In the genomic region with DNA sequence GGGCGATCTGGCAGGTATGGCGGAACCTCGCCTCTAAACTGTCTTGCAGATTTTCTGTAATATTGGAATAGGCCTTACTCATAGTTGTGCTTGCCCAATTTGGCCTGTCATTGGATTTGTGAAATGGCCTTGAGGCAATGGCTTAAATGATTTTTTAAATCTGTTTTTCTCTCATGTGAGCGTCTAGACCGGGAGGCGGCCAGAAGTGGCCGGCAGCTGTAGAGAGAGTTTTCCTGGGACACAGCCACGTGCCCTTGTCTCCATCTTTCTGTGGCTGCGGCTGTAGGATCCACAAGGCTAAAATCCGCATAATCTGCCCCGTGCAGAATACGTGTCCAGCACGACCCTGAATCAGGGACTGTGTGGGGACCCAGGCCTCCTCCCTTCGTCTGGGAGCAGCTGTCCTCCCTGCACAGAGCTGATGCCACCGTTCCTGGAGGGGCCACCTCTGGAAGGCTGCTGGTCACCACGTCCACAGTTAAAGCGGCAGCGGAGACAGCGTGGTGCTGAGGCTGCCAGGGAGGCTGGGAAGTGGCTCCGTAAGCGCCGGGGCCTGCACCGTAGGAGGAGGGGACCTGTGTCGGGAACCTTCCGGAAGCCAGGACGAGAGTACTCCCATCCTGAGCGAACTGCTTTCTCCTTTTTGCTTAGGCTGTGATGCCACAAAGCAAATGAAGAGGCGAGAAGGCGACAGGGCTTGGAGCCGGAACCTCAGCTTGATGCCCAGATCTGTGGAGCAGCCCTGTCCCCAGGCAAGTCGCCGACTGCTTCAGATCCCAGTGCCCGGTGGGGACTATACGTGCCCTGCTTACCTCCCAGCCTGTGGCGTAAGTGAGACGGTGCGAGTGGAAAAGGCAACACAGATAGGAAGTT, we compare ENCODE assay signal across 1 cellular context.
TF ChIP-seq lines count a peak whose summit lies in the region.

No MANE protein-coding gene starts in this region.

TF ChIP-seq in K562, 482 proteins besides CTCF, POLR2A, EP300 and RAD21 (continued from another document):
- TF ChIP-seq MEIS2 (IDR thresholded peaks at IDR 0.05; ENCODE audit: partially characterized antibody) (no peak), SP2 (IDR thresholded peaks at IDR 0.05; ENCODE audit: extremely low read depth, low read depth, low read length, poor library complexity, severe bottlenecking) (no peak), POLR2G (IDR thresholded peaks at IDR 0.05; ENCODE audit: low read depth, low read length) (0 out of 2 replicates have a peak, but pooled peaks have one; percentile 24), ZNF253 (CRISPR knock-in tag; conservative IDR thresholded peaks at IDR 0.05) (no peak), CEBPG (CRISPR knock-in tag; IDR thresholded peaks at IDR 0.05) (no peak), CEBPG (tag; conservative IDR thresholded peaks at IDR 0.05 in 1 of 2, IDR thresholded peaks at IDR 0.05 in 1 of 2) (no peak), ZNF695 (CRISPR knock-in tag; IDR thresholded peaks at IDR 0.05) (no peak)
- TF ChIP-seq, protein P1, sequence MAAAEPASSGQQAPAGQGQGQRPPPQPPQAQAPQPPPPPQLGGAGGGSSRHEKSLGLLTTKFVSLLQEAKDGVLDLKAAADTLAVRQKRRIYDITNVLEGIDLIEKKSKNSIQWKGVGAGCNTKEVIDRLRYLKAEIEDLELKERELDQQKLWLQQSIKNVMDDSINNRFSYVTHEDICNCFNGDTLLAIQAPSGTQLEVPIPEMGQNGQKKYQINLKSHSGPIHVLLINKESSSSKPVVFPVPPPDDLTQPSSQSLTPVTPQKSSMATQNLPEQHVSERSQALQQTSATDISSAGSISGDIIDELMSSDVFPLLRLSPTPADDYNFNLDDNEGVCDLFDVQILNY (CRISPR knock-in tag; IDR thresholded peaks at IDR 0.05) = 0 out of 2 replicates have a peak, but pooled peaks have one; percentile 29
- TF ChIP-seq, protein P2, sequence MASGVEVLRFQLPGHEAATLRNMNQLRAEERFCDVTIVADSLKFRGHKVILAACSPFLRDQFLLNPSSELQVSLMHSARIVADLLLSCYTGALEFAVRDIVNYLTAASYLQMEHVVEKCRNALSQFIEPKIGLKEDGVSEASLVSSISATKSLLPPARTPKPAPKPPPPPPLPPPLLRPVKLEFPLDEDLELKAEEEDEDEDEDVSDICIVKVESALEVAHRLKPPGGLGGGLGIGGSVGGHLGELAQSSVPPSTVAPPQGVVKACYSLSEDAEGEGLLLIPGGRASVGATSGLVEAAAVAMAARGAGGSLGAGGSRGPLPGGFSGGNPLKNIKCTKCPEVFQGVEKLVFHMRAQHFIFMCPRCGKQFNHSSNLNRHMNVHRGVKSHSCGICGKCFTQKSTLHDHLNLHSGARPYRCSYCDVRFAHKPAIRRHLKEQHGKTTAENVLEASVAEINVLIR (CRISPR knock-in tag; IDR thresholded peaks at IDR 0.05) = no peak
- TF ChIP-seq, protein P3, sequence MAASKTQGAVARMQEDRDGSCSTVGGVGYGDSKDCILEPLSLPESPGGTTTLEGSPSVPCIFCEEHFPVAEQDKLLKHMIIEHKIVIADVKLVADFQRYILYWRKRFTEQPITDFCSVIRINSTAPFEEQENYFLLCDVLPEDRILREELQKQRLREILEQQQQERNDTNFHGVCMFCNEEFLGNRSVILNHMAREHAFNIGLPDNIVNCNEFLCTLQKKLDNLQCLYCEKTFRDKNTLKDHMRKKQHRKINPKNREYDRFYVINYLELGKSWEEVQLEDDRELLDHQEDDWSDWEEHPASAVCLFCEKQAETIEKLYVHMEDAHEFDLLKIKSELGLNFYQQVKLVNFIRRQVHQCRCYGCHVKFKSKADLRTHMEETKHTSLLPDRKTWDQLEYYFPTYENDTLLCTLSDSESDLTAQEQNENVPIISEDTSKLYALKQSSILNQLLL (CRISPR knock-in tag; IDR thresholded peaks at IDR 0.05; ENCODE audit: borderline replicate concordance) = no peak
- TF ChIP-seq, protein P4, sequence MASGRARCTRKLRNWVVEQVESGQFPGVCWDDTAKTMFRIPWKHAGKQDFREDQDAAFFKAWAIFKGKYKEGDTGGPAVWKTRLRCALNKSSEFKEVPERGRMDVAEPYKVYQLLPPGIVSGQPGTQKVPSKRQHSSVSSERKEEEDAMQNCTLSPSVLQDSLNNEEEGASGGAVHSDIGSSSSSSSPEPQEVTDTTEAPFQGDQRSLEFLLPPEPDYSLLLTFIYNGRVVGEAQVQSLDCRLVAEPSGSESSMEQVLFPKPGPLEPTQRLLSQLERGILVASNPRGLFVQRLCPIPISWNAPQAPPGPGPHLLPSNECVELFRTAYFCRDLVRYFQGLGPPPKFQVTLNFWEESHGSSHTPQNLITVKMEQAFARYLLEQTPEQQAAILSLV (tag; IDR thresholded peaks at IDR 0.05) = no peak
TF ChIP-seq in K562: peak in this region for 2.
